ENCODE assay signal across 35 cellular contexts in genomic region chr4:133544097-133544496, GRCh38.
"Had no signal": no experiment of that assay in that cellular context is flagged by ENCODE, and none has a peak within 500 bp of the region (broad histone marks: within the 10 kb centered on the region; RNA-seq: fewer than 3 reads in every experiment).

No MANE protein-coding gene starts in this region.

- H3K9me3 ChIP-seq: MG63 had no signal

- DNase-seq: Karpas-422, Kasumi-1, MG63, MM.1S, MV-4-11, NCI-H1048, NCI-H1092, NCI-H1092 treated with DMSO at 0.1 percent for 48 hours, NCI-H1105, NCI-H1105 treated with DMSO at 0.1 percent for 48 hours, NCI-H1417, NCI-H1417 treated with DMSO at 0.1 percent for 48 hours, NCI-H1436, NCI-H1436 treated with DMSO at 0.1 percent for 48 hours, NCI-H146, NCI-H1694, NCI-H1694 treated with DMSO at 0.1 percent for 48 hours, NCI-H187, NCI-H187 treated with DMSO at 0.1 percent for 48 hours, NCI-H1930, NCI-H2029, NCI-H2029 treated with DMSO at 0.1 percent for 48 hours, NCI-H2081, NCI-H2081 treated with DMSO at 0.1 percent for 48 hours, NCI-H2107, NCI-H2171, NCI-H2171 treated with DMSO at 0.1 percent for 48 hours, NCI-H2227 treated with DMSO at 0.1 percent for 48 hours, NCI-H226, NCI-H345, NCI-H446, NCI-H446 treated with DMSO at 0.1 percent for 48 hours, NCI-H510A, NCI-H510A treated with DMSO at 0.1 percent for 48 hours, NCI-H524 had no signal

- H3K36me3 ChIP-seq: MG63 had no signal

- H3K27me3 ChIP-seq: MG63 had no signal

- H3K4me3 ChIP-seq: MG63 had no signal
